In the genomic region with DNA sequence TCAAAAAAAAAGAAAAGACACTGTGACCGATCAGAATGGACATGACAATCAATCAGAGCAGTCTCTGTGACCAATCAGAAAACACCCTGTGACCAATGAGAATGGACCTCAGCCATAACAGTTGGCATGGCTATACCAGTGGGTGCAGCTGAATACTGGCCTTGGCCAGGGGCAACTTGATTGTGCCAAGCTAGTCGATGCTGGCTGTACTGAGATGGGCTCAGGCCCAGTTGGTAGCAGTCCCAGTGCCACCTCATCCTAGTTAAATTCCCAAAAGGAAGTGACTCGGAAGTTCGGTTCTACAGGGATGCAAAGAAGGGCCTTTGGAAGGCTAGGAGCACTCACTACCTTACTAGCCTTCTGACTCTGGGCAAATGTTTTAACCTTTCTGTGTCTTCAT, we compare ENCODE assay signal across 2 cellular contexts.
TF ChIP-seq lines count a peak whose summit lies in the region.

No MANE protein-coding gene starts in this region.

TF ChIP-seq in liver, 16 proteins besides CTCF, POLR2A, EP300 and RAD21 (continued from another document):
- TF ChIP-seq, protein P1, sequence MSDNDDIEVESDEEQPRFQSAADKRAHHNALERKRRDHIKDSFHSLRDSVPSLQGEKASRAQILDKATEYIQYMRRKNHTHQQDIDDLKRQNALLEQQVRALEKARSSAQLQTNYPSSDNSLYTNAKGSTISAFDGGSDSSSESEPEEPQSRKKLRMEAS (IDR thresholded peaks at IDR 0.05): peak; percentile 59
- TF ChIP-seq, protein P2, sequence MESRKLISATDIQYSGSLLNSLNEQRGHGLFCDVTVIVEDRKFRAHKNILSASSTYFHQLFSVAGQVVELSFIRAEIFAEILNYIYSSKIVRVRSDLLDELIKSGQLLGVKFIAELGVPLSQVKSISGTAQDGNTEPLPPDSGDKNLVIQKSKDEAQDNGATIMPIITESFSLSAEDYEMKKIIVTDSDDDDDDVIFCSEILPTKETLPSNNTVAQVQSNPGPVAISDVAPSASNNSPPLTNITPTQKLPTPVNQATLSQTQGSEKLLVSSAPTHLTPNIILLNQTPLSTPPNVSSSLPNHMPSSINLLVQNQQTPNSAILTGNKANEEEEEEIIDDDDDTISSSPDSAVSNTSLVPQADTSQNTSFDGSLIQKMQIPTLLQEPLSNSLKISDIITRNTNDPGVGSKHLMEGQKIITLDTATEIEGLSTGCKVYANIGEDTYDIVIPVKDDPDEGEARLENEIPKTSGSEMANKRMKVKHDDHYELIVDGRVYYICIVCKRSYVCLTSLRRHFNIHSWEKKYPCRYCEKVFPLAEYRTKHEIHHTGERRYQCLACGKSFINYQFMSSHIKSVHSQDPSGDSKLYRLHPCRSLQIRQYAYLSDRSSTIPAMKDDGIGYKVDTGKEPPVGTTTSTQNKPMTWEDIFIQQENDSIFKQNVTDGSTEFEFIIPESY (IDR thresholded peaks at IDR 0.05): no peak
- TF ChIP-seq SP1 (IDR thresholded peaks at IDR 0.05) (no peak), FOXA1 (IDR thresholded peaks at IDR 0.05) (no peak), JUND (IDR thresholded peaks at IDR 0.05) (no peak), HNF4G (IDR thresholded peaks at IDR 0.05) (no peak), FOXA2 (IDR thresholded peaks at IDR 0.05) (no peak), YY1 (IDR thresholded peaks at IDR 0.05) (peak; percentile 55), HNF4A (conservative IDR thresholded peaks at IDR 0.05) (peak; percentile 13 to 67), NR2F2 (IDR thresholded peaks at IDR 0.05) (no peak), EGR1 (IDR thresholded peaks at IDR 0.05; ENCODE audit: low read depth in 2 of 2) (peak in 1 of 2 donors; percentile 26), RXRA (IDR thresholded peaks at IDR 0.05) (peak in 1 of 2 donors; percentile 54)
- TF ChIP-seq, protein P3, sequence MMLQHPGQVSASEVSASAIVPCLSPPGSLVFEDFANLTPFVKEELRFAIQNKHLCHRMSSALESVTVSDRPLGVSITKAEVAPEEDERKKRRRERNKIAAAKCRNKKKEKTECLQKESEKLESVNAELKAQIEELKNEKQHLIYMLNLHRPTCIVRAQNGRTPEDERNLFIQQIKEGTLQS (IDR thresholded peaks at IDR 0.05): no peak
- TF ChIP-seq, protein P4, sequence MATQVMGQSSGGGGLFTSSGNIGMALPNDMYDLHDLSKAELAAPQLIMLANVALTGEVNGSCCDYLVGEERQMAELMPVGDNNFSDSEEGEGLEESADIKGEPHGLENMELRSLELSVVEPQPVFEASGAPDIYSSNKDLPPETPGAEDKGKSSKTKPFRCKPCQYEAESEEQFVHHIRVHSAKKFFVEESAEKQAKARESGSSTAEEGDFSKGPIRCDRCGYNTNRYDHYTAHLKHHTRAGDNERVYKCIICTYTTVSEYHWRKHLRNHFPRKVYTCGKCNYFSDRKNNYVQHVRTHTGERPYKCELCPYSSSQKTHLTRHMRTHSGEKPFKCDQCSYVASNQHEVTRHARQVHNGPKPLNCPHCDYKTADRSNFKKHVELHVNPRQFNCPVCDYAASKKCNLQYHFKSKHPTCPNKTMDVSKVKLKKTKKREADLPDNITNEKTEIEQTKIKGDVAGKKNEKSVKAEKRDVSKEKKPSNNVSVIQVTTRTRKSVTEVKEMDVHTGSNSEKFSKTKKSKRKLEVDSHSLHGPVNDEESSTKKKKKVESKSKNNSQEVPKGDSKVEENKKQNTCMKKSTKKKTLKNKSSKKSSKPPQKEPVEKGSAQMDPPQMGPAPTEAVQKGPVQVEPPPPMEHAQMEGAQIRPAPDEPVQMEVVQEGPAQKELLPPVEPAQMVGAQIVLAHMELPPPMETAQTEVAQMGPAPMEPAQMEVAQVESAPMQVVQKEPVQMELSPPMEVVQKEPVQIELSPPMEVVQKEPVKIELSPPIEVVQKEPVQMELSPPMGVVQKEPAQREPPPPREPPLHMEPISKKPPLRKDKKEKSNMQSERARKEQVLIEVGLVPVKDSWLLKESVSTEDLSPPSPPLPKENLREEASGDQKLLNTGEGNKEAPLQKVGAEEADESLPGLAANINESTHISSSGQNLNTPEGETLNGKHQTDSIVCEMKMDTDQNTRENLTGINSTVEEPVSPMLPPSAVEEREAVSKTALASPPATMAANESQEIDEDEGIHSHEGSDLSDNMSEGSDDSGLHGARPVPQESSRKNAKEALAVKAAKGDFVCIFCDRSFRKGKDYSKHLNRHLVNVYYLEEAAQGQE (IDR thresholded peaks at IDR 0.05): no peak
TF ChIP-seq in liver: peak in this region for 6.

TF ChIP-seq in HepG2, 621 proteins besides CTCF, POLR2A, EP300 and RAD21 (continued from another document):
- TF ChIP-seq, protein P5, sequence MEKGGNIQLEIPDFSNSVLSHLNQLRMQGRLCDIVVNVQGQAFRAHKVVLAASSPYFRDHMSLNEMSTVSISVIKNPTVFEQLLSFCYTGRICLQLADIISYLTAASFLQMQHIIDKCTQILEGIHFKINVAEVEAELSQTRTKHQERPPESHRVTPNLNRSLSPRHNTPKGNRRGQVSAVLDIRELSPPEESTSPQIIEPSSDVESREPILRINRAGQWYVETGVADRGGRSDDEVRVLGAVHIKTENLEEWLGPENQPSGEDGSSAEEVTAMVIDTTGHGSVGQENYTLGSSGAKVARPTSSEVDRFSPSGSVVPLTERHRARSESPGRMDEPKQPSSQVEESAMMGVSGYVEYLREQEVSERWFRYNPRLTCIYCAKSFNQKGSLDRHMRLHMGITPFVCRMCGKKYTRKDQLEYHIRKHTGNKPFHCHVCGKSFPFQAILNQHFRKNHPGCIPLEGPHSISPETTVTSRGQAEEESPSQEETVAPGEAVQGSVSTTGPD (CRISPR knock-in tag; IDR thresholded peaks at IDR 0.05): no peak
- TF ChIP-seq FLYWCH1 (CRISPR knock-in tag; IDR thresholded peaks at IDR 0.05) (no peak), ZFP41 (CRISPR knock-in tag; IDR thresholded peaks at IDR 0.05; ENCODE audit: borderline replicate concordance) (no peak), ZNF883 (CRISPR knock-in tag; IDR thresholded peaks at IDR 0.05; ENCODE audit: not compliant biosample characterization) (no peak), ZNF660 (CRISPR knock-in tag; IDR thresholded peaks at IDR 0.05; ENCODE audit: borderline replicate concordance, low read depth) (no peak), MXI1 (IDR thresholded peaks at IDR 0.05; ENCODE audit: borderline replicate concordance, low read depth, low read length) (no peak), CHD2 (IDR thresholded peaks at IDR 0.05; ENCODE audit: low read depth, low read length) (no peak), ZNF317 (CRISPR knock-in tag; IDR thresholded peaks at IDR 0.05) (no peak), NONO (IDR thresholded peaks at IDR 0.05) (no peak), NONO (CRISPR knock-in tag; conservative IDR thresholded peaks at IDR 0.05) (no peak), HES4 (CRISPR knock-in tag; IDR thresholded peaks at IDR 0.05; ENCODE audit: borderline replicate concordance) (no peak), MZF1 (CRISPR knock-in tag; IDR thresholded peaks at IDR 0.05; ENCODE audit: borderline replicate concordance) (no peak)
- TF ChIP-seq, protein P6, sequence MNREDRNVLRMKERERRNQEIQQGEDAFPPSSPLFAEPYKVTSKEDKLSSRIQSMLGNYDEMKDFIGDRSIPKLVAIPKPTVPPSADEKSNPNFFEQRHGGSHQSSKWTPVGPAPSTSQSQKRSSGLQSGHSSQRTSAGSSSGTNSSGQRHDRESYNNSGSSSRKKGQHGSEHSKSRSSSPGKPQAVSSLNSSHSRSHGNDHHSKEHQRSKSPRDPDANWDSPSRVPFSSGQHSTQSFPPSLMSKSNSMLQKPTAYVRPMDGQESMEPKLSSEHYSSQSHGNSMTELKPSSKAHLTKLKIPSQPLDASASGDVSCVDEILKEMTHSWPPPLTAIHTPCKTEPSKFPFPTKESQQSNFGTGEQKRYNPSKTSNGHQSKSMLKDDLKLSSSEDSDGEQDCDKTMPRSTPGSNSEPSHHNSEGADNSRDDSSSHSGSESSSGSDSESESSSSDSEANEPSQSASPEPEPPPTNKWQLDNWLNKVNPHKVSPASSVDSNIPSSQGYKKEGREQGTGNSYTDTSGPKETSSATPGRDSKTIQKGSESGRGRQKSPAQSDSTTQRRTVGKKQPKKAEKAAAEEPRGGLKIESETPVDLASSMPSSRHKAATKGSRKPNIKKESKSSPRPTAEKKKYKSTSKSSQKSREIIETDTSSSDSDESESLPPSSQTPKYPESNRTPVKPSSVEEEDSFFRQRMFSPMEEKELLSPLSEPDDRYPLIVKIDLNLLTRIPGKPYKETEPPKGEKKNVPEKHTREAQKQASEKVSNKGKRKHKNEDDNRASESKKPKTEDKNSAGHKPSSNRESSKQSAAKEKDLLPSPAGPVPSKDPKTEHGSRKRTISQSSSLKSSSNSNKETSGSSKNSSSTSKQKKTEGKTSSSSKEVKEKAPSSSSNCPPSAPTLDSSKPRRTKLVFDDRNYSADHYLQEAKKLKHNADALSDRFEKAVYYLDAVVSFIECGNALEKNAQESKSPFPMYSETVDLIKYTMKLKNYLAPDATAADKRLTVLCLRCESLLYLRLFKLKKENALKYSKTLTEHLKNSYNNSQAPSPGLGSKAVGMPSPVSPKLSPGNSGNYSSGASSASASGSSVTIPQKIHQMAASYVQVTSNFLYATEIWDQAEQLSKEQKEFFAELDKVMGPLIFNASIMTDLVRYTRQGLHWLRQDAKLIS (CRISPR knock-in tag; IDR thresholded peaks at IDR 0.05): no peak
- TF ChIP-seq, protein P7, sequence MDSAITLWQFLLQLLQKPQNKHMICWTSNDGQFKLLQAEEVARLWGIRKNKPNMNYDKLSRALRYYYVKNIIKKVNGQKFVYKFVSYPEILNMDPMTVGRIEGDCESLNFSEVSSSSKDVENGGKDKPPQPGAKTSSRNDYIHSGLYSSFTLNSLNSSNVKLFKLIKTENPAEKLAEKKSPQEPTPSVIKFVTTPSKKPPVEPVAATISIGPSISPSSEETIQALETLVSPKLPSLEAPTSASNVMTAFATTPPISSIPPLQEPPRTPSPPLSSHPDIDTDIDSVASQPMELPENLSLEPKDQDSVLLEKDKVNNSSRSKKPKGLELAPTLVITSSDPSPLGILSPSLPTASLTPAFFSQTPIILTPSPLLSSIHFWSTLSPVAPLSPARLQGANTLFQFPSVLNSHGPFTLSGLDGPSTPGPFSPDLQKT (CRISPR knock-in tag; IDR thresholded peaks at IDR 0.05; ENCODE audit: borderline replicate concordance): no peak
